Comparison of ENCODE assay signal across 11 cellular contexts in the genomic region with DNA sequence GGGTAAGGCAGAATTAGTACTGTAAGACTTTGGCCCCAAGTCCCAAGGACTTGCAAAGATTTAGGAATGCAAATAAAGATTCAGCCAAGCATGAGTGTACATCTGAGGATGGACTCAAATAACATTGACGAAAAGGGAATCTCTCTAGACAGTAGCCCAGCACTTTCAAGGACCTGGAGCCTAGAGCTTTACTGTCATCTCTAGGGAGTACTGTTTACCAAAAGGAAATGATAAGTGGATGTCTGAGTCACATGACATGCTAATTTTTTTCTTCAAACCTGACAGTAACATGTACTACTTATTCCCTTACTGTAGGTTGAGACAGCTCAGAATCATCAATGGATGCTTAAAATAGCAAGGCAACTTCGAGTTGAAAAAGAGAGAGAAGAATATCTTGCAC. TPM values are rescaled to one million over a fixed set of nuclear protein-coding genes. Genes with fewer than 3 reads are reported as not detected.
A peak's percentile ranks its signal among the peaks of the same experiment; 100 is the strongest.
DNase-seq lines count a peak whose midpoint lies in the region; ATAC-seq and TF ChIP-seq lines count a peak whose summit lies in the region.
"Had no signal": no experiment of that assay in that cellular context is flagged by ENCODE, and none has a peak within 500 bp of the region (broad histone marks: within the 10 kb centered on the region; RNA-seq: fewer than 3 reads in every experiment).

No MANE protein-coding gene starts in this region.

- H3K36me3 ChIP-seq in Loucy (ENCODE audit: insufficient read depth, low read length) (no peaks in the 10 kb centered on the region), neural cell (ENCODE audit: insufficient read depth, low read length) (peaks cover 4% of the 10 kb centered on the region), GM23338 (ENCODE audit: insufficient read depth) (peaks cover 9% of the 10 kb centered on the region; the same call in 1 of the 2 replicates)

- H3K27ac Mint-ChIP-seq in brain, result peak overlapping the region in 3 of 5 experiments; percentile 45 to 73 (median 60)
- no peak overlapping the region for H3K27ac Mint-ChIP-seq in GM23338
- H3K27ac Mint-ChIP-seq: activated CD4-positive, alpha-beta T cell treated with anti-CD3 and anti-CD28 coated beads, Interleukin-2, amount 10 ng/mL, durations not matched to agents 7 days and 5 days had no signal

- no peaks in the 10 kb centered on the region for H3K9me2 ChIP-seq in Loucy (replicated peaks; ENCODE audit: low read depth, low read length)
- no peaks in the 10 kb centered on the region for H3K9me2 ChIP-seq in neural cell (ENCODE audit: insufficient read depth, low read length)
- no peaks in the 10 kb centered on the region for H3K9me2 ChIP-seq in GM23338 (ENCODE audit: insufficient read depth)

- DNase-seq in DMS53 (lab: John Stamatoyannopoulos, UW), result peak; percentile 36
- DNase-seq in GM23338 (ENCODE audit: low spot score), result no peak
- DNase-seq in dermis blood vessel endothelial cell, result no peak
- DNase-seq in SK-N-DZ (ENCODE audit: low spot score), result no peak
- DNase-seq: activated CD4-positive, alpha-beta T cell treated with anti-CD3 and anti-CD28 coated beads, Interleukin-2, amount 10 ng/mL, durations not matched to agents 7 days and 5 days; left colon; NCI-H2029 had no signal

- TF ChIP-seq EP300 in neural cell (conservative IDR thresholded peaks at IDR 0.05; ENCODE audit: poor library complexity, severe bottlenecking), result peak; percentile 71

- no peak overlapping the region for H3K4me3 Mint-ChIP-seq in brain
- no peak overlapping the region for H3K4me3 Mint-ChIP-seq in GM23338
- H3K4me3 Mint-ChIP-seq: activated CD4-positive, alpha-beta T cell treated with anti-CD3 and anti-CD28 coated beads, Interleukin-2, amount 10 ng/mL, durations not matched to agents 7 days and 5 days had no signal

- ATAC-seq in GM23338, result no peak
- ATAC-seq: left colon had no signal

- H2AFZ ChIP-seq in Loucy (ENCODE audit: low read length) (peak overlapping the region; percentile 49), neural cell (ENCODE audit: low read depth, low read length) (no peak overlapping the region), GM23338 (no peak overlapping the region)

- H3K4me1 ChIP-seq in Loucy (ENCODE audit: insufficient read depth, low read length, poor library complexity, severe bottlenecking) (peaks cover 14% of the 10 kb centered on the region), GM23338 (ENCODE audit: insufficient read depth) (no peaks in the 10 kb centered on the region)
- H3K4me1 ChIP-seq: vagina had no signal

- H3K9ac ChIP-seq in Loucy (ENCODE audit: low read depth, low read length, poor library complexity, severe bottlenecking), result no peak overlapping the region
- H3K9ac ChIP-seq in neural cell (ENCODE audit: low read length), result peak overlapping the region; percentile 38

- H3K27ac ChIP-seq in neural cell (ENCODE audit: low read length) (peak overlapping the region; percentile 80), GM23338 (ENCODE audit: low read depth) (no peak overlapping the region)
- H3K27ac ChIP-seq: vagina had no signal

- peak overlapping the region; percentile 36 for H3K4me2 ChIP-seq in Loucy (ENCODE audit: low read depth, low read length, poor library complexity, severe bottlenecking)
- H3K4me2 ChIP-seq in neural cell (ENCODE audit: low read length), result peak overlapping the region; percentile 4
- no peak overlapping the region for H3K4me2 ChIP-seq in GM23338

- H3K9me3 Mint-ChIP-seq in brain (no peaks in the 10 kb centered on the region), GM23338 (no peaks in the 10 kb centered on the region)
- H3K9me3 Mint-ChIP-seq: activated CD4-positive, alpha-beta T cell treated with anti-CD3 and anti-CD28 coated beads, Interleukin-2, amount 10 ng/mL, durations not matched to agents 7 days and 5 days had no signal

- H3K4me3 ChIP-seq in Loucy (ENCODE audit: low read length, poor library complexity, severe bottlenecking) (no peak overlapping the region), neural cell (ENCODE audit: low read length) (peak overlapping the region; percentile 24), GM23338 (no peak overlapping the region)
- H3K4me3 ChIP-seq: vagina had no signal

- no peak for TF ChIP-seq RAD21 in neural cell (conservative IDR thresholded peaks at IDR 0.05)

- H3K27me3 ChIP-seq in Loucy (ENCODE audit: insufficient read depth, low read length, poor library complexity, severe bottlenecking), result no peaks in the 10 kb centered on the region
- H3K27me3 ChIP-seq in neural cell (ENCODE audit: insufficient read depth, low read depth, low read length), result no peaks in the 10 kb centered on the region
- no peaks in the 10 kb centered on the region for H3K27me3 ChIP-seq in GM23338 (ENCODE audit: insufficient read depth)
- H3K27me3 ChIP-seq: vagina had no signal

- H3F3A ChIP-seq in Loucy (ENCODE audit: low read depth) (no peaks in the 10 kb centered on the region), neural cell (ENCODE audit: insufficient read depth, low read length, poor library complexity, severe bottlenecking) (no peaks in the 10 kb centered on the region), GM23338 (replicated peaks; ENCODE audit: low read depth) (no peaks in the 10 kb centered on the region)

- no peak for TF ChIP-seq CTCF in Loucy (conservative IDR thresholded peaks at IDR 0.05; ENCODE audit: low read length)
- no peak for TF ChIP-seq CTCF in brain (conservative IDR thresholded peaks at IDR 0.05)
- no peak for TF ChIP-seq CTCF in neural cell (IDR thresholded peaks at IDR 0.05; ENCODE audit: poor library complexity, severe bottlenecking)
- TF ChIP-seq CTCF in GM23338 (conservative IDR thresholded peaks at IDR 0.05; ENCODE audit: low read depth in 2 of 2), result no peak

- no peaks in the 10 kb centered on the region for H3K4me1 Mint-ChIP-seq in brain
- no peaks in the 10 kb centered on the region for H3K4me1 Mint-ChIP-seq in GM23338

- H3K9me3 ChIP-seq in Loucy (ENCODE audit: insufficient read depth, low read depth, low read length) (no peaks in the 10 kb centered on the region), neural cell (ENCODE audit: low read length) (no peaks in the 10 kb centered on the region)
- H3K9me3 ChIP-seq: vagina had no signal

- H4K20me1 ChIP-seq in Loucy (ENCODE audit: insufficient read depth, low read length, poor library complexity, severe bottlenecking) (no peaks in the 10 kb centered on the region), neural cell (ENCODE audit: insufficient read depth) (no peaks in the 10 kb centered on the region), GM23338 (replicated peaks; ENCODE audit: insufficient read depth) (no peaks in the 10 kb centered on the region)

- H3K36me3 Mint-ChIP-seq in brain (peaks cover 52% of the 10 kb centered on the region), GM23338 (ENCODE audit: low read depth) (peaks cover 17% of the 10 kb centered on the region; the same call in 2 of the 3 replicates)

- H3K27me3 Mint-ChIP-seq in brain (no peaks in the 10 kb centered on the region), GM23338 (ENCODE audit: insufficient read depth, low read depth, poor library complexity) (no peaks in the 10 kb centered on the region)
- H3K27me3 Mint-ChIP-seq: activated CD4-positive, alpha-beta T cell treated with anti-CD3 and anti-CD28 coated beads, Interleukin-2, amount 10 ng/mL, durations not matched to agents 7 days and 5 days had no signal

- H3K79me2 ChIP-seq in Loucy (ENCODE audit: insufficient read depth, low read length) (no peaks in the 10 kb centered on the region), neural cell (replicated peaks; ENCODE audit: insufficient read depth, low read length) (no peaks in the 10 kb centered on the region), GM23338 (replicated peaks; ENCODE audit: insufficient read depth) (no peaks in the 10 kb centered on the region)

TF ChIP-seq in neural cell, 6 proteins besides CTCF, POLR2A, EP300 and RAD21:
- no peak for TF ChIP-seq TAF1 (IDR thresholded peaks at IDR 0.05; ENCODE audit: low read depth)
- TF ChIP-seq POLR2AphosphoS5 (IDR thresholded peaks at IDR 0.05), result peak; percentile 63
TF ChIP-seq in neural cell: peak in this region for 1.

TF ChIP-seq in GM23338, 12 proteins besides CTCF, POLR2A, EP300 and RAD21 (continues in another document):
- TF ChIP-seq STAT1 (IDR thresholded peaks at IDR 0.05; ENCODE audit: unreplicated experiment) (no peak), ZNF331 (CRISPR knock-in tag; IDR thresholded peaks at IDR 0.05; ENCODE audit: low read depth) (no peak), CREB1 (CRISPR knock-in tag; IDR thresholded peaks at IDR 0.05; ENCODE audit: low read depth) (no peak), ZNF114 (CRISPR knock-in tag; IDR thresholded peaks at IDR 0.05) (no peak), NANOG (IDR thresholded peaks at IDR 0.05; ENCODE audit: borderline replicate concordance) (no peak), EZH2 (IDR thresholded peaks at IDR 0.05; ENCODE audit: low read depth, unreplicated experiment) (no peak)
- TF ChIP-seq, protein P1, sequence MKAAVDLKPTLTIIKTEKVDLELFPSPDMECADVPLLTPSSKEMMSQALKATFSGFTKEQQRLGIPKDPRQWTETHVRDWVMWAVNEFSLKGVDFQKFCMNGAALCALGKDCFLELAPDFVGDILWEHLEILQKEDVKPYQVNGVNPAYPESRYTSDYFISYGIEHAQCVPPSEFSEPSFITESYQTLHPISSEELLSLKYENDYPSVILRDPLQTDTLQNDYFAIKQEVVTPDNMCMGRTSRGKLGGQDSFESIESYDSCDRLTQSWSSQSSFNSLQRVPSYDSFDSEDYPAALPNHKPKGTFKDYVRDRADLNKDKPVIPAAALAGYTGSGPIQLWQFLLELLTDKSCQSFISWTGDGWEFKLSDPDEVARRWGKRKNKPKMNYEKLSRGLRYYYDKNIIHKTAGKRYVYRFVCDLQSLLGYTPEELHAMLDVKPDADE (IDR thresholded peaks at IDR 0.05), result no peak

RNA-seq across cellular contexts. Expression of a gene that starts 10.9 kb away (rescaled TPM):
- 8.7 TPM for polyA plus RNA-seq in brain (ENCODE audit: insufficient read depth, low read depth, low replicate concordance)
- polyA plus RNA-seq in neural cell, result 108 and 120 TPM in 2 replicates
- 112 and 124 TPM in 2 replicates for polyA minus RNA-seq in neural cell
- total RNA-seq in GM23338 (2014; rRNA removed; shearing (Covaris generic)), result 7.7 and 17.5 TPM in 2 replicates
- 12.8 and 22.3 TPM in 2 replicates for polyA plus RNA-seq in GM23338 (2016; fragmentation: Nextera tagmentation; extraction: Ambion mirVana)
- total RNA-seq in dermis blood vessel endothelial cell, result 8.2 and 10.2 TPM in 2 replicates
- polyA plus RNA-seq in SK-N-DZ (2014; cell fraction: cytosol; rRNA removed), result 20.9 and 28.9 TPM in 2 replicates
- 37.0 and 39.6 TPM in 2 replicates for polyA plus RNA-seq in SK-N-DZ (2014; cell fraction: nucleus; rRNA removed)
